16 cellular contexts compared by ENCODE assay signal in genomic region chr11:858993-859339, GRCh38.
"Had no signal": no experiment of that assay in that cellular context is flagged by ENCODE, and none has a peak within 500 bp of the region (broad histone marks: within the 10 kb centered on the region; RNA-seq: fewer than 3 reads in every experiment).

No MANE protein-coding gene starts in this region.

- H3K4me3 ChIP-seq: lower lobe of right lung, neural progenitor cell, pancreas, prostate gland, suprapubic skin, thyroid gland, upper lobe of right lung had no signal

- H3K4me2 ChIP-seq: neural progenitor cell had no signal

- H3K36me3 ChIP-seq: neural progenitor cell, pancreas, prostate gland, upper lobe of right lung had no signal

- H3K9me3 Mint-ChIP-seq: memory B cell; natural killer cell treated with Interleukin-12 subunit alpha and Interleukin-12 subunit beta and Interleukin-15 and Interleukin-18, amount 100 ng/mL, for 72 hours; neural progenitor cell had no signal

- H3K27me3 Mint-ChIP-seq: natural killer cell treated with Interleukin-12 subunit alpha and Interleukin-12 subunit beta and Interleukin-15 and Interleukin-18, amount 100 ng/mL, for 72 hours had no signal

- H3K36me3 Mint-ChIP-seq: memory B cell; natural killer cell treated with Interleukin-12 subunit alpha and Interleukin-12 subunit beta and Interleukin-15 and Interleukin-18, amount 100 ng/mL, for 72 hours; neural progenitor cell had no signal

- H3K9me3 ChIP-seq: left ventricle myocardium inferior, lower lobe of right lung, pancreas, prostate gland, suprapubic skin, thyroid gland, upper lobe of right lung, vagina had no signal

- H3K27ac ChIP-seq: lower lobe of right lung, neural progenitor cell, pancreas, prostate gland, suprapubic skin, thyroid gland, upper lobe of right lung, vagina had no signal

- H3K4me1 ChIP-seq: prostate gland had no signal

- H3K27me3 ChIP-seq: neural progenitor cell, pancreas, suprapubic skin, thyroid gland, upper lobe of right lung, vagina had no signal

- FAIRE-seq: kidney, pancreas had no signal

- H3K27ac Mint-ChIP-seq: memory B cell; natural killer cell treated with Interleukin-12 subunit alpha and Interleukin-12 subunit beta and Interleukin-15 and Interleukin-18, amount 100 ng/mL, for 72 hours; neural progenitor cell had no signal

- H3K4me3 Mint-ChIP-seq: memory B cell; natural killer cell treated with Interleukin-12 subunit alpha and Interleukin-12 subunit beta and Interleukin-15 and Interleukin-18, amount 100 ng/mL, for 72 hours had no signal

- H2AFZ ChIP-seq: neural progenitor cell had no signal

- DNase-seq: effector CD8-positive, alpha-beta T cell; stimulated activated CD4-positive, alpha-beta T cell treated with anti-CD3 and anti-CD28 coated beads, Interleukin-2, amount 100 ng/mL, for 24 hours; stimulated activated CD4-positive, alpha-beta T cell treated with anti-CD3 and anti-CD28 coated beads, Interleukin-4, amount 100 ng/mL, for 4 hours; stimulated activated naive CD4-positive, alpha-beta T cell; upper lobe of right lung had no signal

- H3K9ac ChIP-seq: neural progenitor cell had no signal
